In genomic region chr14:104593241-104593701, GRCh38 we compare ENCODE assay signal across 19 cellular contexts. TPM values are rescaled to one million over a fixed set of nuclear protein-coding genes. Genes with fewer than 3 reads are reported as not detected.
"Had no signal": no experiment of that assay in that cellular context is flagged by ENCODE, and none has a peak within 500 bp of the region (broad histone marks: within the 10 kb centered on the region; RNA-seq: fewer than 3 reads in every experiment).

No MANE protein-coding gene starts in this region.

- ATAC-seq: activated naive CD4-positive, alpha-beta T cell treated with anti-CD3 and anti-CD28 coated beads, Interleukin-2, amount 50 U/mL, for 72 hours; activated T-cell treated with anti-CD3 and anti-CD28 coated beads, Interleukin-2, amount 50 U/mL, for 4 hours; naive thymus-derived CD8-positive, alpha-beta T cell; stimulated activated naive CD8-positive, alpha-beta T cell treated with anti-CD3 and anti-CD28 coated beads, Interleukin-15, amount 100 ng/mL, for 72 hours had no signal

- H3K4me3 ChIP-seq: coronary artery, esophagus muscularis mucosa, sigmoid colon, SK-N-MC, spleen had no signal

- H3K9me3 ChIP-seq: esophagus muscularis mucosa, sigmoid colon, spleen had no signal

- H3K27ac ChIP-seq: coronary artery, esophagus muscularis mucosa, sigmoid colon, SK-N-MC, spleen had no signal

- H3K4me1 ChIP-seq: sigmoid colon, spleen had no signal

- H3K36me3 ChIP-seq: sigmoid colon, spleen had no signal

- DNase-seq: activated CD4-positive, alpha-beta memory T cell treated with anti-CD3 and anti-CD28 coated beads for 36 hours; activated effector memory CD4-positive, alpha-beta T cell treated with anti-CD3 and anti-CD28 coated beads, Interleukin-2, amount 50 U/mL, for 16 hours; activated T-cell treated with anti-CD3 and anti-CD28 coated beads, Interleukin-2, amount 50 U/mL, for 4 hours; central memory CD4-positive, alpha-beta T cell; immature natural killer cell; left cardiac atrium; naive thymus-derived CD8-positive, alpha-beta T cell; nucleus accumbens; sigmoid colon; spleen; stimulated activated naive CD8-positive, alpha-beta T cell treated with anti-CD3 and anti-CD28 coated beads, Interleukin-15, amount 100 ng/mL, for 72 hours; T-helper 1 cell had no signal

RNA-seq across cellular contexts. Expression of gene TMEM179, which starts 11.3 kb away (rescaled TPM):
- total RNA-seq: activated CD4-positive, alpha-beta memory T cell treated with anti-CD3 and anti-CD28 coated beads for 36 hours; activated T-cell treated with anti-CD3 and anti-CD28 coated beads, Interleukin-2, amount 50 U/mL, for 4 hours; naive thymus-derived CD8-positive, alpha-beta T cell; spleen had no signal
- polyA plus RNA-seq: immature natural killer cell; naive thymus-derived CD8-positive, alpha-beta T cell had no signal

RNA-seq across cellular contexts. Expression of gene C14orf180, which starts 13.7 kb away (rescaled TPM):
- total RNA-seq: activated CD4-positive, alpha-beta memory T cell treated with anti-CD3 and anti-CD28 coated beads for 36 hours; activated naive CD4-positive, alpha-beta T cell treated with anti-CD3 and anti-CD28 coated beads, Interleukin-2, amount 50 U/mL, for 72 hours; activated T-cell treated with anti-CD3 and anti-CD28 coated beads, Interleukin-2, amount 50 U/mL, for 4 hours; glomerular endothelial cell; naive thymus-derived CD8-positive, alpha-beta T cell; progenitor cell of endocrine pancreas; temporal lobe had no signal
- polyA plus RNA-seq: immature natural killer cell; naive thymus-derived CD8-positive, alpha-beta T cell had no signal
